Comparison of ENCODE assay signal across 1 cellular context in genomic region chr20:40887100-40887499, GRCh38.
TF ChIP-seq lines count a peak whose summit lies in the region.

No MANE protein-coding gene starts in this region.

TF ChIP-seq in HepG2, 621 proteins besides CTCF, POLR2A, EP300 and RAD21 (continued from another document and continues in another):
- TF ChIP-seq, protein P1, sequence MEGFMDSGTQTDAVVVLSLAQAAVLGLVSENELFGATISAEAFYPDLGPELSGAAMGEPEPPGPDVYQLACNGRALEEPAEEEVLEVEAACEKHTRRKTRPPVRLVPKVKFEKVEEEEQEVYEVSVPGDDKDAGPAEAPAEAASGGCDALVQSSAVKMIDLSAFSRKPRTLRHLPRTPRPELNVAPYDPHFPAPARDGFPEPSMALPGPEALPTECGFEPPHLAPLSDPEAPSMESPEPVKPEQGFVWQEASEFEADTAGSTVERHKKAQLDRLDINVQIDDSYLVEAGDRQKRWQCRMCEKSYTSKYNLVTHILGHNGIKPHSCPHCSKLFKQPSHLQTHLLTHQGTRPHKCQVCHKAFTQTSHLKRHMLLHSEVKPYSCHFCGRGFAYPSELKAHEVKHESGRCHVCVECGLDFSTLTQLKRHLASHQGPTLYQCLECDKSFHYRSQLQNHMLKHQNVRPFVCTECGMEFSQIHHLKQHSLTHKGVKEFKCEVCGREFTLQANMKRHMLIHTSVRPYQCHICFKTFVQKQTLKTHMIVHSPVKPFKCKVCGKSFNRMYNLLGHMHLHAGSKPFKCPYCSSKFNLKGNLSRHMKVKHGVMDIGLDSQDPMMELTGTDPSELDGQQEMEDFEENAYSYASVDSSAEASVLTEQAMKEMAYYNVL (CRISPR knock-in tag; IDR thresholded peaks at IDR 0.05; ENCODE audit: borderline replicate concordance) = 0 out of 2 replicates have a peak, but pooled peaks have one; percentile 17
- TF ChIP-seq ZNF329 (CRISPR knock-in tag; IDR thresholded peaks at IDR 0.05; ENCODE audit: low read depth) (no peak), ZFP62 (CRISPR knock-in tag; IDR thresholded peaks at IDR 0.05) (no peak), ATF6 (CRISPR knock-in tag; conservative IDR thresholded peaks at IDR 0.05) (no peak), SRF (IDR thresholded peaks at IDR 0.05; ENCODE audit: low read depth, low read length) (no peak), IRF1 (CRISPR knock-in tag; IDR thresholded peaks at IDR 0.05; ENCODE audit: low read depth) (no peak), ZKSCAN1 (IDR thresholded peaks at IDR 0.05; ENCODE audit: low read length) (no peak), ZNF292 (CRISPR knock-in tag; IDR thresholded peaks at IDR 0.05; ENCODE audit: borderline replicate concordance, low read depth) (no peak), XRCC5 (optimal IDR thresholded peaks at IDR 0.05; ENCODE audit: low read length) (peak; percentile 86), ZNF570 (CRISPR knock-in tag; IDR thresholded peaks at IDR 0.05; ENCODE audit: borderline replicate concordance) (no peak), ZNF629 (CRISPR knock-in tag; conservative IDR thresholded peaks at IDR 0.05) (0 out of 2 replicates have a peak, but pooled peaks have one; percentile 13), AFF4 (CRISPR knock-in tag; IDR thresholded peaks at IDR 0.05) (no peak), MAZ (IDR thresholded peaks at IDR 0.05; ENCODE audit: borderline replicate concordance, low read depth, low read length) (no peak), MAZ (CRISPR knock-in tag; IDR thresholded peaks at IDR 0.05; ENCODE audit: low read depth) (no peak), ZNF770 (CRISPR knock-in tag; IDR thresholded peaks at IDR 0.05) (no peak), ZFX (CRISPR knock-in tag; IDR thresholded peaks at IDR 0.05; ENCODE audit: low read depth) (peak; percentile 67), ZSCAN12 (CRISPR knock-in tag; IDR thresholded peaks at IDR 0.05) (no peak), NFATC3 (CRISPR knock-in tag; IDR thresholded peaks at IDR 0.05) (no peak), ZNF788 (CRISPR knock-in tag; IDR thresholded peaks at IDR 0.05; ENCODE audit: borderline replicate concordance) (0 out of 2 replicates have a peak, but pooled peaks have one; percentile 16), CBX5 (CRISPR knock-in tag; IDR thresholded peaks at IDR 0.05; ENCODE audit: borderline replicate concordance) (no peak), ZFY (CRISPR knock-in tag; IDR thresholded peaks at IDR 0.05) (peak; percentile 61), ZNF235 (CRISPR knock-in tag; IDR thresholded peaks at IDR 0.05; ENCODE audit: borderline replicate concordance) (no peak), ZNF451 (CRISPR knock-in tag; IDR thresholded peaks at IDR 0.05) (no peak), BRF2 (CRISPR knock-in tag; IDR thresholded peaks at IDR 0.05) (no peak), MIXL1 (CRISPR knock-in tag; IDR thresholded peaks at IDR 0.05) (no peak), RFXAP (CRISPR knock-in tag; IDR thresholded peaks at IDR 0.05; ENCODE audit: borderline replicate concordance) (no peak), ZBTB8A (CRISPR knock-in tag; IDR thresholded peaks at IDR 0.05; ENCODE audit: borderline replicate concordance, low read depth) (no peak), RARA (CRISPR knock-in tag; IDR thresholded peaks at IDR 0.05) (no peak), ZEB1 (IDR thresholded peaks at IDR 0.05; ENCODE audit: insufficient replicate concordance, low read depth) (no peak), MED8 (CRISPR knock-in tag; IDR thresholded peaks at IDR 0.05; ENCODE audit: insufficient replicate concordance) (no peak), NR0B2 (CRISPR knock-in tag; IDR thresholded peaks at IDR 0.05) (no peak), YEATS2 (CRISPR knock-in tag; IDR thresholded peaks at IDR 0.05; ENCODE audit: borderline replicate concordance) (no peak), HDAC2 (CRISPR knock-in tag; IDR thresholded peaks at IDR 0.05) (0 out of 2 replicates have a peak, but pooled peaks have one; percentile 34), ZNF615 (CRISPR knock-in tag; IDR thresholded peaks at IDR 0.05; ENCODE audit: borderline replicate concordance) (no peak), TRIM24 (CRISPR knock-in tag; IDR thresholded peaks at IDR 0.05) (no peak)
- TF ChIP-seq, protein P2, sequence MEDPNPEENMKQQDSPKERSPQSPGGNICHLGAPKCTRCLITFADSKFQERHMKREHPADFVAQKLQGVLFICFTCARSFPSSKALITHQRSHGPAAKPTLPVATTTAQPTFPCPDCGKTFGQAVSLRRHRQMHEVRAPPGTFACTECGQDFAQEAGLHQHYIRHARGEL (CRISPR knock-in tag; IDR thresholded peaks at IDR 0.05) = no peak
- TF ChIP-seq, protein P3, sequence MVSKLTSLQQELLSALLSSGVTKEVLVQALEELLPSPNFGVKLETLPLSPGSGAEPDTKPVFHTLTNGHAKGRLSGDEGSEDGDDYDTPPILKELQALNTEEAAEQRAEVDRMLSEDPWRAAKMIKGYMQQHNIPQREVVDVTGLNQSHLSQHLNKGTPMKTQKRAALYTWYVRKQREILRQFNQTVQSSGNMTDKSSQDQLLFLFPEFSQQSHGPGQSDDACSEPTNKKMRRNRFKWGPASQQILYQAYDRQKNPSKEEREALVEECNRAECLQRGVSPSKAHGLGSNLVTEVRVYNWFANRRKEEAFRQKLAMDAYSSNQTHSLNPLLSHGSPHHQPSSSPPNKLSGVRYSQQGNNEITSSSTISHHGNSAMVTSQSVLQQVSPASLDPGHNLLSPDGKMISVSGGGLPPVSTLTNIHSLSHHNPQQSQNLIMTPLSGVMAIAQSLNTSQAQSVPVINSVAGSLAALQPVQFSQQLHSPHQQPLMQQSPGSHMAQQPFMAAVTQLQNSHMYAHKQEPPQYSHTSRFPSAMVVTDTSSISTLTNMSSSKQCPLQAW (CRISPR knock-in tag; IDR thresholded peaks at IDR 0.05) = peak; percentile 78
- TF ChIP-seq, protein P4, sequence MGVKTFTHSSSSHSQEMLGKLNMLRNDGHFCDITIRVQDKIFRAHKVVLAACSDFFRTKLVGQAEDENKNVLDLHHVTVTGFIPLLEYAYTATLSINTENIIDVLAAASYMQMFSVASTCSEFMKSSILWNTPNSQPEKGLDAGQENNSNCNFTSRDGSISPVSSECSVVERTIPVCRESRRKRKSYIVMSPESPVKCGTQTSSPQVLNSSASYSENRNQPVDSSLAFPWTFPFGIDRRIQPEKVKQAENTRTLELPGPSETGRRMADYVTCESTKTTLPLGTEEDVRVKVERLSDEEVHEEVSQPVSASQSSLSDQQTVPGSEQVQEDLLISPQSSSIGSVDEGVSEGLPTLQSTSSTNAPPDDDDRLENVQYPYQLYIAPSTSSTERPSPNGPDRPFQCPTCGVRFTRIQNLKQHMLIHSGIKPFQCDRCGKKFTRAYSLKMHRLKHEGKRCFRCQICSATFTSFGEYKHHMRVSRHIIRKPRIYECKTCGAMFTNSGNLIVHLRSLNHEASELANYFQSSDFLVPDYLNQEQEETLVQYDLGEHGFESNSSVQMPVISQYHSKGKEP (CRISPR knock-in tag; IDR thresholded peaks at IDR 0.05) = no peak
- TF ChIP-seq, protein P5, sequence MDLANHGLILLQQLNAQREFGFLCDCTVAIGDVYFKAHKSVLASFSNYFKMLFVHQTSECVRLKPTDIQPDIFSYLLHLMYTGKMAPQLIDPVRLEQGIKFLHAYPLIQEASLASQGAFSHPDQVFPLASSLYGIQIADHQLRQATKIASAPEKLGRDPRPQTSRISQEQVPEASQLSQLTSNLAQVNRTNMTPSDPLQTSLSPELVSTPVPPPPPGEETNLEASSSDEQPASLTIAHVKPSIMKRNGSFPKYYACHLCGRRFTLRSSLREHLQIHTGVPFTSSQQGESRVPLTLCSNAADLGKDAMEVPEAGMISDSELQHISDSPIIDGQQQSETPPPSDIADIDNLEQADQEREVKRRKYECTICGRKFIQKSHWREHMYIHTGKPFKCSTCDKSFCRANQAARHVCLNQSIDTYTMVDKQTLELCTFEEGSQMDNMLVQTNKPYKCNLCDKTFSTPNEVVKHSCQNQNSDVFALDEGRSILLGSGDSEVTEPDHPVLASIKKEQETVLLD (CRISPR knock-in tag; IDR thresholded peaks at IDR 0.05; ENCODE audit: low read depth) = no peak
- TF ChIP-seq, protein P6, sequence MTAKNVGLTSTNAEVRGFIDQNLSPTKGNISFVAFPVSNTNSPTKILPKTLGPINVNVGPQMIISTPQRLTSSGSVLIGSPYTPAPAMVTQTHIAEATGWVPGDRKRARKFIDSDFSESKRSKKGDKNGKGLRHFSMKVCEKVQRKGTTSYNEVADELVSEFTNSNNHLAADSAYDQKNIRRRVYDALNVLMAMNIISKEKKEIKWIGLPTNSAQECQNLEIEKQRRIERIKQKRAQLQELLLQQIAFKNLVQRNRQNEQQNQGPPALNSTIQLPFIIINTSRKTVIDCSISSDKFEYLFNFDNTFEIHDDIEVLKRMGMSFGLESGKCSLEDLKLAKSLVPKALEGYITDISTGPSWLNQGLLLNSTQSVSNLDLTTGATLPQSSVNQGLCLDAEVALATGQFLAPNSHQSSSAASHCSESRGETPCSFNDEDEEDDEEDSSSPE (CRISPR knock-in tag; IDR thresholded peaks at IDR 0.05) = 0 out of 2 replicates have a peak, but pooled peaks have one; percentile 30
- TF ChIP-seq, protein P7, sequence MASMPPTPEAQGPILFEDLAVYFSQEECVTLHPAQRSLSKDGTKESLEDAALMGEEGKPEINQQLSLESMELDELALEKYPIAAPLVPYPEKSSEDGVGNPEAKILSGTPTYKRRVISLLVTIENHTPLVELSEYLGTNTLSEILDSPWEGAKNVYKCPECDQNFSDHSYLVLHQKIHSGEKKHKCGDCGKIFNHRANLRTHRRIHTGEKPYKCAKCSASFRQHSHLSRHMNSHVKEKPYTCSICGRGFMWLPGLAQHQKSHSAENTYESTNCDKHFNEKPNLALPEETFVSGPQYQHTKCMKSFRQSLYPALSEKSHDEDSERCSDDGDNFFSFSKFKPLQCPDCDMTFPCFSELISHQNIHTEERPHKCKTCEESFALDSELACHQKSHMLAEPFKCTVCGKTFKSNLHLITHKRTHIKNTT (CRISPR knock-in tag; IDR thresholded peaks at IDR 0.05) = no peak
